8 cellular contexts compared by ENCODE assay signal in genomic region chr12:124912529-124913287, GRCh38. TPM values are rescaled to one million over a fixed set of nuclear protein-coding genes. Genes with fewer than 3 reads are reported as not detected.
DNase-seq lines count a peak whose midpoint lies in the region; ATAC-seq and TF ChIP-seq lines count a peak whose summit lies in the region.
"Not testable (repeated sequence)": the region's sequence is repeated elsewhere in the genome, so short reads cannot be mapped to it uniquely, and the experiment has no call there.

No MANE protein-coding gene starts in this region.

- not testable (repeated sequence) for H2AFZ ChIP-seq in smooth muscle cell (ENCODE audit: low read depth)

- peaks cover 43% of the 10 kb centered on the region for H3K36me3 Mint-ChIP-seq in T-helper 1 cell treated with Interleukin-12 subunit alpha and Interleukin-12 subunit beta and Interleukin-4 antibody, amounts not matched to agents 30 μg/mL and 1 μg/mL, for 36 hours (ENCODE audit: low read depth)
- H3K36me3 Mint-ChIP-seq in activated naive CD8-positive, alpha-beta T cell treated with anti-CD3 and anti-CD28 coated beads, Interleukin-2, amount 50 U/mL, for 24 hours (ENCODE audit: low read depth): peaks cover 39% of the 10 kb centered on the region
- H3K36me3 Mint-ChIP-seq in natural killer cell: peaks cover 29% of the 10 kb centered on the region

- 94 to 96% methylated on average over 15 to 17 of the region's 21 CpGs for WGBS in ectodermal cell, 2 experiments
- WGBS in smooth muscle cell (ENCODE audit: low lambda C conversion rate): 84% methylated on average over 21 of the region's 21 CpGs

- H3K9ac ChIP-seq in iPS-18a (ENCODE audit: low read length): not testable (repeated sequence)
- H3K9ac ChIP-seq in smooth muscle cell (ENCODE audit: low read depth): peak overlapping the region; percentile 100

- H3K27me3 Mint-ChIP-seq in T-helper 1 cell treated with Interleukin-12 subunit alpha and Interleukin-12 subunit beta and Interleukin-4 antibody, amounts not matched to agents 30 μg/mL and 1 μg/mL, for 36 hours (ENCODE audit: low read depth); activated naive CD8-positive, alpha-beta T cell treated with anti-CD3 and anti-CD28 coated beads, Interleukin-2, amount 50 U/mL, for 24 hours; natural killer cell (ENCODE audit: low read depth in 2 of 2): not testable (repeated sequence)

- intact Hi-C loops in natural killer cell (cut with micrococcal nuclease): not testable (repeated sequence)

- not testable (repeated sequence) for DNase-seq in AG04450 (ENCODE audit: low read depth, low spot score); HFF-Myc (ENCODE audit: extremely low read depth, low read depth); activated naive CD8-positive, alpha-beta T cell treated with anti-CD3 and anti-CD28 coated beads, Interleukin-2, amount 50 U/mL, for 24 hours; natural killer cell; smooth muscle cell (lab: John Stamatoyannopoulos, UW; ENCODE audit: unreplicated experiment)

- H3K27me3 ChIP-seq in AG04450 (ENCODE audit: control insufficient read depth, insufficient read depth, low read length); iPS-18a (ENCODE audit: control insufficient read depth, insufficient read depth, low read length); smooth muscle cell (ENCODE audit: low read depth): not testable (repeated sequence)
- H3K27me3 ChIP-seq in ectodermal cell (ENCODE audit: control insufficient read depth, insufficient read depth, low read length, poor library complexity, severe bottlenecking): peaks cover 15% of the 10 kb centered on the region

- CTCF ChIA-PET in AG04450 (lab: Charles Lee): interaction anchor here (2.1 kb wide), 1 partner anchor 28 kb away, joined by 9 read pairs; no protein-coding TSS in a partner anchor

- not testable (repeated sequence) for H3K9me3 Mint-ChIP-seq in T-helper 1 cell treated with Interleukin-12 subunit alpha and Interleukin-12 subunit beta and Interleukin-4 antibody, amounts not matched to agents 30 μg/mL and 1 μg/mL, for 36 hours; activated naive CD8-positive, alpha-beta T cell treated with anti-CD3 and anti-CD28 coated beads, Interleukin-2, amount 50 U/mL, for 24 hours; natural killer cell

- peak overlapping the region; percentile 97 for H3K27ac Mint-ChIP-seq in T-helper 1 cell treated with Interleukin-12 subunit alpha and Interleukin-12 subunit beta and Interleukin-4 antibody, amounts not matched to agents 30 μg/mL and 1 μg/mL, for 36 hours
- peak overlapping the region; percentile 99 for H3K27ac Mint-ChIP-seq in activated naive CD8-positive, alpha-beta T cell treated with anti-CD3 and anti-CD28 coated beads, Interleukin-2, amount 50 U/mL, for 24 hours
- H3K27ac Mint-ChIP-seq in natural killer cell: peak overlapping the region; percentile 100

- peaks cover 45% of the 10 kb centered on the region for H3K79me2 ChIP-seq in smooth muscle cell (ENCODE audit: low read depth)

- H4K20me1 ChIP-seq in smooth muscle cell (ENCODE audit: low read depth): peaks cover 63% of the 10 kb centered on the region

- H3K4me3 Mint-ChIP-seq in T-helper 1 cell treated with Interleukin-12 subunit alpha and Interleukin-12 subunit beta and Interleukin-4 antibody, amounts not matched to agents 30 μg/mL and 1 μg/mL, for 36 hours: peak overlapping the region; percentile 95
- H3K4me3 Mint-ChIP-seq in activated naive CD8-positive, alpha-beta T cell treated with anti-CD3 and anti-CD28 coated beads, Interleukin-2, amount 50 U/mL, for 24 hours: peak overlapping the region; percentile 99
- peak overlapping the region; percentile 100 for H3K4me3 Mint-ChIP-seq in natural killer cell

- peak overlapping the region; percentile 94 for H3K4me2 ChIP-seq in smooth muscle cell

- H3K4me1 ChIP-seq in ectodermal cell (ENCODE audit: control insufficient read depth, insufficient read depth, low read length): peaks cover 43% of the 10 kb centered on the region
- peaks cover 23% of the 10 kb centered on the region for H3K4me1 ChIP-seq in iPS-18a (ENCODE audit: control insufficient read depth, low read depth, low read length)
- H3K4me1 ChIP-seq in smooth muscle cell (ENCODE audit: low read depth): peaks cover 33% of the 10 kb centered on the region

- not testable (repeated sequence) for TF ChIP-seq CTCF in AG04450 (IDR thresholded peaks at IDR 0.05; ENCODE audit: low read depth, low read length); HFF-Myc (IDR thresholded peaks at IDR 0.05; ENCODE audit: low read depth, low read length, missing control alignments); natural killer cell (IDR thresholded peaks at IDR 0.05); smooth muscle cell (IDR thresholded peaks at IDR 0.05; ENCODE audit: borderline replicate concordance, insufficient read depth, poor library complexity, severe bottlenecking)

- H3K36me3 ChIP-seq in ectodermal cell (ENCODE audit: control insufficient read depth, insufficient read depth, low read length): peaks cover 29% of the 10 kb centered on the region
- H3K36me3 ChIP-seq in iPS-18a (ENCODE audit: control insufficient read depth, low read depth, low read length): peaks cover 29% of the 10 kb centered on the region
- H3K36me3 ChIP-seq in smooth muscle cell (ENCODE audit: low read depth): not testable (repeated sequence)

- H3K4me3 ChIP-seq in AG04450 (ENCODE audit: low read depth, low read length): peak overlapping the region; percentile 100
- H3K4me3 ChIP-seq in HFF-Myc (replicated peaks; ENCODE audit: low read depth, low read length): peak overlapping the region; percentile 99
- peak overlapping the region; percentile 78 for H3K4me3 ChIP-seq in ectodermal cell (ENCODE audit: insufficient read depth, low read depth, low read length)
- peak overlapping the region; percentile 99 for H3K4me3 ChIP-seq in iPS-18a (ENCODE audit: low read length)
- H3K4me3 ChIP-seq in smooth muscle cell: peak overlapping the region; percentile 95

- ATAC-seq in activated naive CD8-positive, alpha-beta T cell treated with anti-CD3 and anti-CD28 coated beads, Interleukin-2, amount 50 U/mL, for 24 hours; natural killer cell: not testable (repeated sequence)

- POLR2A ChIA-PET in AG04450 (lab: Yijun Ruan, JAX): interaction anchor here (3.4 kb wide), 1 partner anchor 27 kb away, joined by 65 read pairs; no protein-coding TSS in a partner anchor

- H3F3A ChIP-seq in smooth muscle cell (ENCODE audit: low read depth): peaks cover 51% of the 10 kb centered on the region

- not testable (repeated sequence) for H3K9me3 ChIP-seq in AG04450 (ENCODE audit: control insufficient read depth, insufficient read depth, low read length); ectodermal cell (ENCODE audit: control insufficient read depth, low read length); iPS-18a (ENCODE audit: control insufficient read depth, low read depth, low read length); smooth muscle cell (replicated peaks; ENCODE audit: low read depth)

- not testable (repeated sequence) for H3K27ac ChIP-seq in AG04450 (ENCODE audit: low read depth, low read length); ectodermal cell (ENCODE audit: insufficient read depth, low read depth, low read length, poor library complexity, severe bottlenecking); iPS-18a (ENCODE audit: low read length)
- peak overlapping the region; percentile 23 for H3K27ac ChIP-seq in smooth muscle cell (ENCODE audit: low read depth)

- H3K4me1 Mint-ChIP-seq in T-helper 1 cell treated with Interleukin-12 subunit alpha and Interleukin-12 subunit beta and Interleukin-4 antibody, amounts not matched to agents 30 μg/mL and 1 μg/mL, for 36 hours (ENCODE audit: low read depth): peaks cover 55% of the 10 kb centered on the region
- peaks cover 66% of the 10 kb centered on the region for H3K4me1 Mint-ChIP-seq in activated naive CD8-positive, alpha-beta T cell treated with anti-CD3 and anti-CD28 coated beads, Interleukin-2, amount 50 U/mL, for 24 hours
- H3K4me1 Mint-ChIP-seq in natural killer cell: peaks cover 67 to 72% of the 10 kb centered on the region in 2 donors

RNA-seq across cellular contexts. Expression of gene UBC, which starts 1.7 kb away (rescaled TPM):
- polyA plus RNA-seq in AG04450 (2011; rRNA removed) (1,376 and 1,684 TPM in 2 replicates), smooth muscle cell (1,322 and 1,339 TPM in 2 replicates)
- 815 and 985 TPM in 2 replicates for polyA minus RNA-seq in AG04450 (2011; rRNA and poly(A)+ RNA removed)
- 683 TPM for polyA plus RNA-seq in ectodermal cell (2013, experiment 1 of 4)
- polyA plus RNA-seq in ectodermal cell (2013, experiment 2 of 4): 728 TPM
- 757 TPM for polyA plus RNA-seq in ectodermal cell (2013, experiment 3 of 4)
- polyA plus RNA-seq in ectodermal cell (2013, experiment 4 of 4): 742 TPM
- total RNA-seq in natural killer cell (1,000 to 10,000 TPM; 1,276 to 1,737 (median 1,334) TPM), smooth muscle cell (1,327 and 1,477 TPM in 2 replicates)

RNA-seq across cellular contexts. Expression of gene SCARB1, which starts 49.0 kb away (rescaled TPM):
- 10.3 and 17.9 TPM in 2 replicates for polyA plus RNA-seq in AG04450 (2011; rRNA removed)
- polyA minus RNA-seq in AG04450 (2011; rRNA and poly(A)+ RNA removed): 16.4 and 24.0 TPM in 2 replicates
- polyA plus RNA-seq in ectodermal cell (2013, experiment 1 of 4): 18.1 TPM
- 14.9 TPM for polyA plus RNA-seq in ectodermal cell (2013, experiment 2 of 4)
- 12.5 TPM for polyA plus RNA-seq in ectodermal cell (2013, experiment 3 of 4)
- 11.5 TPM for polyA plus RNA-seq in ectodermal cell (2013, experiment 4 of 4)
- total RNA-seq in natural killer cell: 1 to 10 TPM; 1.1 to 2.7 (median 1.3) TPM
- 4.5 and 6.8 TPM in 2 replicates for total RNA-seq in smooth muscle cell
- 10.1 and 16.9 TPM in 2 replicates for polyA plus RNA-seq in smooth muscle cell
